Comparison of ENCODE assay signal across 14 cellular contexts in the genomic region with DNA sequence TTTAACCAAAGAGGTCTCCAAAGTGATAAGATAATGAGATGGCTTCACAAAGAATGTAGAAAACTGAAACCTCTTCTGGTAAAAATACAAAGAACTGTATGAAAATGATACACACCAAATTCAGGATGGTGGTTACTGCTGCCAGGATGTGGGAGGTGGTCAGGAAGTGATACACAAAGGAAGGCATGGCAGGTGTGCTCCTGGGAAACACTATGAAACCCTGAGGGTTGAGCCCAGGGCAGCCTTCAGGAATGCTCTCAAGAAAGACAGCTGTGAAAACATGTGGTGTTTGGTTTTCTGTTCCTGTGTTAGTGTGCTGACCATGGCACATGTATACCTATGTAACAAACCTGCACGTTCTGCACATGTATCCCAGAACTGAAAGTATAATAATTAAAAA.
DNase-seq lines count a peak whose midpoint lies in the region; ATAC-seq and TF ChIP-seq lines count a peak whose summit lies in the region.
"Had no signal": no experiment of that assay in that cellular context is flagged by ENCODE, and none has a peak within 500 bp of the region (broad histone marks: within the 10 kb centered on the region; RNA-seq: fewer than 3 reads in every experiment).

No MANE protein-coding gene starts in this region.

- H3K4me1 Mint-ChIP-seq in T-helper 2 cell treated with Interferon-gamma antibody and Interleukin-4, amounts not matched to agents 5 μg/mL and 100 μg/mL, for 36 hours (ENCODE audit: low read depth), result peaks cover 4% of the 10 kb centered on the region
- no peaks in the 10 kb centered on the region for H3K4me1 Mint-ChIP-seq in chondrocyte (ENCODE audit: low read depth)

- no peak for TF ChIP-seq POLR2A in sigmoid colon (IDR thresholded peaks at IDR 0.05)

- no peak for TF ChIP-seq CTCF in sigmoid colon (IDR thresholded peaks at IDR 0.05)
- TF ChIP-seq CTCF in chondrocyte (IDR thresholded peaks at IDR 0.05), result no peak

- H3K36me3 ChIP-seq in sigmoid colon, result no peaks in the 10 kb centered on the region
- H3K36me3 ChIP-seq: stomach had no signal

- no peak overlapping the region for H3K27ac Mint-ChIP-seq in T-helper 2 cell treated with Interferon-gamma antibody and Interleukin-4, amounts not matched to agents 5 μg/mL and 100 μg/mL, for 36 hours
- H3K27ac Mint-ChIP-seq in chondrocyte (ENCODE audit: unreplicated experiment), result no peak overlapping the region
- H3K27ac Mint-ChIP-seq: naive thymus-derived CD4-positive, alpha-beta T cell had no signal

- H3K9me3 Mint-ChIP-seq in T-helper 2 cell treated with Interferon-gamma antibody and Interleukin-4, amounts not matched to agents 5 μg/mL and 100 μg/mL, for 36 hours, result no peaks in the 10 kb centered on the region
- H3K9me3 Mint-ChIP-seq in chondrocyte (ENCODE audit: low read depth), result no peaks in the 10 kb centered on the region

- no peaks in the 10 kb centered on the region for H3K4me1 ChIP-seq in sigmoid colon
- H3K4me1 ChIP-seq: stomach had no signal

- no peak for TF ChIP-seq EP300 in sigmoid colon (IDR thresholded peaks at IDR 0.05)

- H3K9me3 ChIP-seq in sigmoid colon, result no peaks in the 10 kb centered on the region
- H3K9me3 ChIP-seq: stomach had no signal

- 19 to 40% methylated on average over 1 of the region's 1 CpG for WGBS in sigmoid colon, 2 donors

- H3K27ac ChIP-seq in epithelial cell of prostate, result peak overlapping the region; percentile 68
- no peak overlapping the region for H3K27ac ChIP-seq in sigmoid colon
- H3K27ac ChIP-seq: stomach had no signal

- ATAC-seq in HG02642 (IDR thresholded peaks at IDR 0.05; ENCODE audit: poor library complexity, unreplicated experiment), result peak; percentile 40
- ATAC-seq: naive thymus-derived CD4-positive, alpha-beta T cell had no signal

- intact Hi-C loops in sigmoid colon (cut with DNase I), result no loop called here

- H3K4me3 ChIP-seq in sigmoid colon, result no peak overlapping the region
- H3K4me3 ChIP-seq: stomach had no signal

- no peak overlapping the region for H3K4me3 Mint-ChIP-seq in T-helper 2 cell treated with Interferon-gamma antibody and Interleukin-4, amounts not matched to agents 5 μg/mL and 100 μg/mL, for 36 hours
- no peak overlapping the region for H3K4me3 Mint-ChIP-seq in chondrocyte (ENCODE audit: unreplicated experiment)
- H3K4me3 Mint-ChIP-seq: naive thymus-derived CD4-positive, alpha-beta T cell had no signal

- H3K27me3 Mint-ChIP-seq in T-helper 2 cell treated with Interferon-gamma antibody and Interleukin-4, amounts not matched to agents 5 μg/mL and 100 μg/mL, for 36 hours (ENCODE audit: low read depth), result no peaks in the 10 kb centered on the region
- H3K27me3 Mint-ChIP-seq in chondrocyte (ENCODE audit: low read depth), result no peaks in the 10 kb centered on the region

- H3K36me3 Mint-ChIP-seq in T-helper 2 cell treated with Interferon-gamma antibody and Interleukin-4, amounts not matched to agents 5 μg/mL and 100 μg/mL, for 36 hours (ENCODE audit: low read depth), result no peaks in the 10 kb centered on the region
- H3K36me3 Mint-ChIP-seq in chondrocyte (ENCODE audit: low read depth), result no peaks in the 10 kb centered on the region
- H3K36me3 Mint-ChIP-seq: naive thymus-derived CD4-positive, alpha-beta T cell had no signal

- no peaks in the 10 kb centered on the region for H3K27me3 ChIP-seq in sigmoid colon
- H3K27me3 ChIP-seq: stomach had no signal

- DNase-seq in DMS53 (lab: John Stamatoyannopoulos, UW), result peak; percentile 91
- DNase-seq in NCI-H345 treated with DMSO at 0.1 percent for 48 hours (lab: John Stamatoyannopoulos, UW; ENCODE audit: unreplicated experiment), result peak; percentile 20
- DNase-seq in epithelial cell of prostate (ENCODE audit: low read depth, low spot score), result peak; percentile 16
- no peak for DNase-seq in T-helper 2 cell treated with Interferon-gamma antibody and Interleukin-4, amounts not matched to agents 5 μg/mL and 100 μg/mL, for 36 hours (ENCODE audit: low spot score)
- no peak for DNase-seq in activated CD4-positive, alpha-beta T cell treated with anti-CD3 and anti-CD28 coated beads, Interleukin-2, amount 50 U/mL, for 48 hours
- DNase-seq in sigmoid colon, result no peak
- no peak for DNase-seq in chondrocyte (ENCODE audit: low spot score)
- DNase-seq: activated naive CD4-positive, alpha-beta T cell treated with anti-CD3 and anti-CD28 coated beads, Interleukin-2, amount 50 U/mL, for 16 hours; C1 segment of cervical spinal cord; naive thymus-derived CD4-positive, alpha-beta T cell; NCI-H1436 treated with DMSO at 0.1 percent for 48 hours; stimulated activated CD4-positive, alpha-beta T cell treated with anti-CD3 and anti-CD28 coated beads, Interleukin-4, amount 100 ng/mL, for 4 hours; stomach had no signal

Comparison
In these comparisons a context has a peak if more than half of its experiments do, and no peak if none do; other contexts are left out.
1. DNase-seq: peak in DMS53 (single experiment), NCI-H345 treated with DMSO at 0.1 percent for 48 hours (single experiment) and epithelial cell of prostate (single experiment); none in T-helper 2 cell treated with Interferon-gamma antibody and Interleukin-4, amounts not matched to agents 5 μg/mL and 100 μg/mL, for 36 hours (single experiment), activated CD4-positive, alpha-beta T cell treated with anti-CD3 and anti-CD28 coated beads, Interleukin-2, amount 50 U/mL, for 48 hours (0 of 2), sigmoid colon (single experiment) and chondrocyte (single experiment).